ENCODE assay signal across 25 cellular contexts in the genomic region with DNA sequence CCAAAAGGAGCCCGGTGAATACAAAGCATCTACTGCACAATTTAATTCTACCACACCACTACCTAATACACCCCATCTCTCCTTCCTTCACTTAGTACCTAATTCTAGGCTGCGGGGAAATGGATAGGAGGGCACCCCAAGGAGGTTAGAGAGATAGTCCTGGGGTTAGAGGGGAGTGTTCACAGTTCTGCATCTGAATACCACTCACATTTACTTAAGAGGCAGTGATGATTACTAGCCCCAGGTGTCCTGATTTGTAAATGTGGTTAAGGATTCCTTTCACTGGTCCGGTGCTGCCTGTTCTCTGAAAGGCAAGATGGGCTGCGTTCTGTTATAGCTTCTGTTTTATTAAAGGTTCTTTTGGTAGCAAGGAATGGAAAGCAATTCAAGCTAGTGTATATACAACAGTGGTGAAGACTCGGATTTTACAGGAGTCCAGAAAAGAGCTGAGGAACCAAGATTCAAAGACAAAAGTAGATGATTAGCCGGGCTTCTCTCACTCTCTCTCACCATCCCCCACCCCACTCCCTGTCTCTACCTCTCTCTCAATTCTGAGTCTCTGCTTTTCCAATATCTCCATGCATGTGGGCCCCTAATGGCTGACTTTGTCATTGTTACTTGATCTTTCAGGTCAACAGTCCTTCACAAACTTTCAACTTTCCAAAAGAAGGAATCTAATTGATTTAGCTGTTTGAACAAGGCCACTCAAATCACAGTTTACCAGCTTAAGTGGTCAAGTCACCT. TPM values are rescaled to one million over a fixed set of nuclear protein-coding genes. Genes with fewer than 3 reads are reported as not detected.
DNase-seq lines count a peak whose midpoint lies in the region; ATAC-seq and TF ChIP-seq lines count a peak whose summit lies in the region.
"Had no signal": no experiment of that assay in that cellular context is flagged by ENCODE, and none has a peak within 500 bp of the region (broad histone marks: within the 10 kb centered on the region; RNA-seq: fewer than 3 reads in every experiment).

No MANE protein-coding gene starts in this region.

- H3K4me1 ChIP-seq in HUES48 (ENCODE audit: control insufficient read depth, insufficient read depth, low read length) = peaks cover 6% of the 10 kb centered on the region
- H3K4me1 ChIP-seq in endodermal cell (ENCODE audit: control insufficient read depth, insufficient read depth, low read length) = no peaks in the 10 kb centered on the region
- H3K4me1 ChIP-seq: A549; BLaER1 treated with 17β-estradiol and CSF1 and Interleukin-3, amounts not matched to agents 10 nM and 100 nM; HAP-1; SJCRH30 had no signal

- no peak for ATAC-seq in GM18505 (IDR thresholded peaks at IDR 0.05; ENCODE audit: unreplicated experiment)
- ATAC-seq: A549, GM12878, Right ventricle myocardium inferior, SK-N-SH treated with all-trans-retinoic acid at 6 μM for 48 hours had no signal

- H3K4me3 Mint-ChIP-seq in endodermal cell = peak overlapping the region; percentile 10
- no peak overlapping the region for H3K4me3 Mint-ChIP-seq in mesothelial cell of epicardium
- H3K4me3 Mint-ChIP-seq: CD4-positive, alpha-beta T cell; HFFc6 had no signal

- peaks cover 2% of the 10 kb centered on the region for H3K9me3 Mint-ChIP-seq in endodermal cell
- no peaks in the 10 kb centered on the region for H3K9me3 Mint-ChIP-seq in mesothelial cell of epicardium

- DNase-seq in endodermal cell = peak; percentile 76
- DNase-seq in iPS-NIHi11 (ENCODE audit: low spot score) = peak; percentile 37
- DNase-seq in OCI-M2 (lab: John Stamatoyannopoulos, UW; ENCODE audit: unreplicated experiment) = no peak
- no peak for DNase-seq in anterior cingulate cortex (lab: John Stamatoyannopoulos, UW)
- no peak for DNase-seq in mesothelial cell of epicardium (ENCODE audit: low spot score in 2 of 2, unreplicated experiment in 2 of 2)
- DNase-seq: AML-193; CD4-positive, alpha-beta T cell; HFFc6; NCI-H1048; NCI-H1694 treated with DMSO at 0.1 percent for 48 hours; NCI-H2081; NCI-H345; NCI-H524 treated with DMSO at 0.1 percent for 48 hours; NCI-H774; PC-9; SJCRH30 had no signal

- H3K27me3 ChIP-seq in HUES48 (ENCODE audit: control insufficient read depth, insufficient read depth, low read length) (peaks cover 99% of the 10 kb centered on the region), endodermal cell (ENCODE audit: control insufficient read depth, insufficient read depth, low read length, poor library complexity, severe bottlenecking) (peaks cover 91% of the 10 kb centered on the region)
- H3K27me3 ChIP-seq: BLaER1 treated with 17β-estradiol and CSF1 and Interleukin-3, amounts not matched to agents 10 nM and 100 nM; SJCRH30 had no signal

- H3K9me3 ChIP-seq in HUES48 (ENCODE audit: control insufficient read depth, insufficient read depth, low read length) (no peaks in the 10 kb centered on the region), endodermal cell (ENCODE audit: control insufficient read depth, low read length) (peaks cover 7% of the 10 kb centered on the region)
- H3K9me3 ChIP-seq: A549; BLaER1 treated with 17β-estradiol and CSF1 and Interleukin-3, amounts not matched to agents 10 nM and 100 nM; HAP-1; SJCRH30 had no signal

- H3K27me3 Mint-ChIP-seq in endodermal cell (ENCODE audit: insufficient read depth) (peaks cover 42% of the 10 kb centered on the region), mesothelial cell of epicardium (ENCODE audit: low read depth) (peaks cover 70% of the 10 kb centered on the region)

- H3K27ac Mint-ChIP-seq in endodermal cell = no peak overlapping the region
- no peak overlapping the region for H3K27ac Mint-ChIP-seq in mesothelial cell of epicardium
- H3K27ac Mint-ChIP-seq: CD4-positive, alpha-beta T cell; HFFc6 had no signal

- H3K36me3 ChIP-seq in HUES48 (ENCODE audit: control insufficient read depth, insufficient read depth, low read length) = no peaks in the 10 kb centered on the region
- H3K36me3 ChIP-seq in endodermal cell (ENCODE audit: control insufficient read depth, insufficient read depth, low read length) = no peaks in the 10 kb centered on the region
- H3K36me3 ChIP-seq: BLaER1 treated with 17β-estradiol and CSF1 and Interleukin-3, amounts not matched to agents 10 nM and 100 nM; HAP-1; SJCRH30 had no signal

- H3K27ac ChIP-seq in HUES48 (ENCODE audit: low read depth, low read length) (no peak overlapping the region), endodermal cell (ENCODE audit: low read depth, low read length) (no peak overlapping the region)
- H3K27ac ChIP-seq: A549; BLaER1 treated with 17β-estradiol and CSF1 and Interleukin-3, amounts not matched to agents 10 nM and 100 nM; PC-9; SJCRH30 had no signal

- no peak for TF ChIP-seq POLR2A in GM18505 (IDR thresholded peaks at IDR 0.05; ENCODE audit: borderline replicate concordance, extremely low read depth, insufficient read depth, insufficient read length)

- no peaks in the 10 kb centered on the region for H3K36me3 Mint-ChIP-seq in endodermal cell (ENCODE audit: low read depth)
- no peaks in the 10 kb centered on the region for H3K36me3 Mint-ChIP-seq in mesothelial cell of epicardium

- peak overlapping the region; percentile 48 for H3K4me3 ChIP-seq in HUES48 (ENCODE audit: low read depth, low read length)
- H3K4me3 ChIP-seq in endodermal cell (ENCODE audit: low read length) = no peak overlapping the region
- H3K4me3 ChIP-seq: A549; BLaER1 treated with 17β-estradiol and CSF1 and Interleukin-3, amounts not matched to agents 10 nM and 100 nM; GM12878; HAP-1; PC-9; SJCRH30 had no signal

- TF ChIP-seq CTCF in endodermal cell (conservative IDR thresholded peaks at IDR 0.05) (peak; percentile 31), mesothelial cell of epicardium (IDR thresholded peaks at IDR 0.05; ENCODE audit: unreplicated experiment) (no peak)

- H3K9ac ChIP-seq in HUES48 (ENCODE audit: low read depth, low read length) (no peak overlapping the region), endodermal cell (ENCODE audit: extremely low read depth, low read length, poor library complexity, severe bottlenecking) (no peak overlapping the region)
- H3K9ac ChIP-seq: BLaER1 treated with 17β-estradiol and CSF1 and Interleukin-3, amounts not matched to agents 10 nM and 100 nM had no signal

- H3K4me1 Mint-ChIP-seq in endodermal cell = peaks cover 12% of the 10 kb centered on the region
- H3K4me1 Mint-ChIP-seq in mesothelial cell of epicardium = no peaks in the 10 kb centered on the region

- WGBS in endodermal cell (ENCODE audit: insufficient coverage in 1 of 2, insufficient read length in 1 of 2), 2 experiments = 1 to 20% methylated on average over 1 to 5 of the region's 6 CpGs

RNA-seq across cellular contexts. Expression of a gene that starts 8.7 kb away (rescaled TPM):
- total RNA-seq in endodermal cell (under 1 TPM in 1 of 2 donors, not detected in 1; 0.55 TPM), mesothelial cell of epicardium (4.3 to 4.6 TPM (median 4.5 TPM) in 3 replicates)
- 0.50 TPM for polyA plus RNA-seq in endodermal cell (2013, experiment 1 of 2)
- 0.17 TPM for polyA plus RNA-seq in endodermal cell (2013, experiment 2 of 2)
- total RNA-seq: CD4-positive, alpha-beta T cell; G401; GM12878; HFFc6; PC-9; SJCRH30 had no signal
- polyA plus RNA-seq: A549, GM12878 had no signal

Comparison
In these comparisons a context has a peak if more than half of its experiments do, and no peak if none do; other contexts are left out.
1. DNase-seq: peak in endodermal cell (single experiment) and iPS-NIHi11 (single experiment); none in OCI-M2 (single experiment), anterior cingulate cortex (0 of 58) and mesothelial cell of epicardium (0 of 2).